In the genomic region with DNA sequence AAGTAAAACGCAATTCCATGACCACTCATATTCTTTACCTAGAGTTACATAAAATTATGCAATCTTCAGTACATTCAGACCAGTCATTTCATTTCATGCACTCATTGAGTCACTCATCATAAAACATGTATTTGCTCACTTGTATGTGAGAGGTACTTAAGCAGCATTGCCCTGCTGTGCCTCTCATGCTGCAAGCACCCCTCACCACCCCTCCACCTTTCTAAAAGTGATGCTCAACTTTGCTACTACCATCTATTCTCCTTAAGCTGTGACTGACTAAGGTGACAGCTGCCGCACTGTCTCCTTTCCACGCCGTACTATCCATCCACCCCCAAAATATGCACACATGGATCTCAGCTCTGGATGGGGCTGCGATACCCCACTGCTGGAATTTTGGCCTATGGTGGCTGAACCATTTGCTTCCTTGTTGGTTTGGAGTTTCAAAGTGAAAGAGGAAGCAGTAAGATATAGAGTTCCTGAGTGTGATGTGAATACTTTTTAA, we compare ENCODE assay signal across 8 cellular contexts. TPM values are rescaled to one million over a fixed set of nuclear protein-coding genes. Genes with fewer than 3 reads are reported as not detected.
A peak's percentile ranks its signal among the peaks of the same experiment; 100 is the strongest.
DNase-seq lines count a peak whose midpoint lies in the region; ATAC-seq and TF ChIP-seq lines count a peak whose summit lies in the region.

No MANE protein-coding gene starts in this region.

- CTCF ChIA-PET in activated CD4-positive, alpha-beta T cell treated with anti-CD3 and anti-CD28 coated beads, Interleukin-2, amount 10 ng/mL, durations not matched to agents 7 days and 5 days (lab: Charles Lee): interaction anchor here (1.0 to 5.9 kb wide), 10 partner anchors 9 to 236 kb away, joined by 3 to 82 read pairs (median 4); no protein-coding TSS in a partner anchor
- CTCF ChIA-PET in OCI-LY7 (lab: Charles Lee; ENCODE audit: unreplicated experiment): interaction anchor here (1.9 kb wide), 1 partner anchor 10 kb away, joined by 5 read pairs; no protein-coding TSS in a partner anchor

- TF ChIP-seq CTCF in OCI-LY7 (conservative IDR thresholded peaks at IDR 0.05; ENCODE audit: low read length): no peak

- no peaks in the 10 kb centered on the region for H3K9me2 ChIP-seq in OCI-LY7 (ENCODE audit: insufficient read depth, low read length)

- H3K27me3 Mint-ChIP-seq in activated CD4-positive, alpha-beta T cell treated with anti-CD3 and anti-CD28 coated beads, Interleukin-2, amount 10 ng/mL, durations not matched to agents 7 days and 5 days: no peaks in the 10 kb centered on the region
- H3K27me3 Mint-ChIP-seq in central memory CD8-positive, alpha-beta T cell: no peaks in the 10 kb centered on the region
- H3K27me3 Mint-ChIP-seq in stimulated activated memory B cell treated with anti-CD40 and anti-IgM and Interleukin-4, amounts not matched to agents 10 μg/mL and 1 μg/mL and 100 μg/mL, for 72 hours: no peaks in the 10 kb centered on the region

- peak overlapping the region; percentile 54 for H3K27ac ChIP-seq in OCI-LY7 (ENCODE audit: low read depth, low read length, poor library complexity, severe bottlenecking)

- H3K4me1 ChIP-seq in OCI-LY7 (ENCODE audit: insufficient read depth, low read length, poor library complexity, severe bottlenecking): peaks cover 86% of the 10 kb centered on the region

- peak overlapping the region; percentile 29 for H3K4me3 ChIP-seq in OCI-LY7 (ENCODE audit: low read depth, low read length, poor library complexity, severe bottlenecking)

- H3K9me3 Mint-ChIP-seq in activated CD4-positive, alpha-beta T cell treated with anti-CD3 and anti-CD28 coated beads, Interleukin-2, amount 10 ng/mL, durations not matched to agents 7 days and 5 days: no peaks in the 10 kb centered on the region
- no peaks in the 10 kb centered on the region for H3K9me3 Mint-ChIP-seq in central memory CD8-positive, alpha-beta T cell
- no peaks in the 10 kb centered on the region for H3K9me3 Mint-ChIP-seq in stimulated activated memory B cell treated with anti-CD40 and anti-IgM and Interleukin-4, amounts not matched to agents 10 μg/mL and 1 μg/mL and 100 μg/mL, for 72 hours

- peak overlapping the region; percentile 81 for H3K27ac Mint-ChIP-seq in activated CD4-positive, alpha-beta T cell treated with anti-CD3 and anti-CD28 coated beads, Interleukin-2, amount 10 ng/mL, durations not matched to agents 7 days and 5 days
- H3K27ac Mint-ChIP-seq in central memory CD8-positive, alpha-beta T cell (ENCODE audit: low read depth): peak overlapping the region; percentile 93
- H3K27ac Mint-ChIP-seq in stimulated activated memory B cell treated with anti-CD40 and anti-IgM and Interleukin-4, amounts not matched to agents 10 μg/mL and 1 μg/mL and 100 μg/mL, for 72 hours: no peak overlapping the region

- H3K79me2 ChIP-seq in OCI-LY7 (ENCODE audit: insufficient read depth, low read depth, low read length): peaks cover 80% of the 10 kb centered on the region

- no peaks in the 10 kb centered on the region for H3K9me3 ChIP-seq in OCI-LY7 (ENCODE audit: low read length)

- peaks cover 17% of the 10 kb centered on the region for H3K36me3 ChIP-seq in OCI-LY7 (ENCODE audit: insufficient read depth, low read length)

- H4K20me1 ChIP-seq in OCI-LY7 (ENCODE audit: insufficient read depth, low read length): no peaks in the 10 kb centered on the region

- intact Hi-C loops in OCI-LY7 (cut with micrococcal nuclease; ENCODE audit: unreplicated experiment): no loop called here

- H3K4me3 Mint-ChIP-seq in activated CD4-positive, alpha-beta T cell treated with anti-CD3 and anti-CD28 coated beads, Interleukin-2, amount 10 ng/mL, durations not matched to agents 7 days and 5 days: peak overlapping the region; percentile 44
- peak overlapping the region; percentile 75 for H3K4me3 Mint-ChIP-seq in central memory CD8-positive, alpha-beta T cell
- peak overlapping the region; percentile 71 for H3K4me3 Mint-ChIP-seq in stimulated activated memory B cell treated with anti-CD40 and anti-IgM and Interleukin-4, amounts not matched to agents 10 μg/mL and 1 μg/mL and 100 μg/mL, for 72 hours

- no TSS peak for BruUV-seq in OCI-LY7 (replicated peaks; lab: Mats Ljungman, UMichigan)

- POLR2A ChIA-PET in activated CD4-positive, alpha-beta T cell treated with anti-CD3 and anti-CD28 coated beads, Interleukin-2, amount 10 ng/mL, durations not matched to agents 7 days and 5 days (lab: Charles Lee): interaction anchor here (0.6 to 1.3 kb wide), 3 partner anchors 10 to 166 kb away, joined by 3 to 4 read pairs (median 3); no protein-coding TSS in a partner anchor
- POLR2A ChIA-PET in OCI-LY7 (lab: Charles Lee): interaction anchor here (0.5 to 3.4 kb wide), 15 partner anchors 8 to 165 kb away, joined by 3 to 18 read pairs (median 4); partner anchors contain the start of gene ARHGAP25

- H3K4me1 Mint-ChIP-seq in activated CD4-positive, alpha-beta T cell treated with anti-CD3 and anti-CD28 coated beads, Interleukin-2, amount 10 ng/mL, durations not matched to agents 7 days and 5 days: peaks cover 85% of the 10 kb centered on the region
- H3K4me1 Mint-ChIP-seq in central memory CD8-positive, alpha-beta T cell: peaks cover 81% of the 10 kb centered on the region
- peaks cover 84% of the 10 kb centered on the region for H3K4me1 Mint-ChIP-seq in stimulated activated memory B cell treated with anti-CD40 and anti-IgM and Interleukin-4, amounts not matched to agents 10 μg/mL and 1 μg/mL and 100 μg/mL, for 72 hours

- H3K4me2 ChIP-seq in OCI-LY7 (ENCODE audit: low read length): peak overlapping the region; percentile 94

- H3K36me3 Mint-ChIP-seq in activated CD4-positive, alpha-beta T cell treated with anti-CD3 and anti-CD28 coated beads, Interleukin-2, amount 10 ng/mL, durations not matched to agents 7 days and 5 days (ENCODE audit: low read depth): peaks cover 82% of the 10 kb centered on the region
- H3K36me3 Mint-ChIP-seq in central memory CD8-positive, alpha-beta T cell (ENCODE audit: insufficient read depth): peaks cover 38% of the 10 kb centered on the region
- peaks cover 49% of the 10 kb centered on the region for H3K36me3 Mint-ChIP-seq in stimulated activated memory B cell treated with anti-CD40 and anti-IgM and Interleukin-4, amounts not matched to agents 10 μg/mL and 1 μg/mL and 100 μg/mL, for 72 hours

- DNase-seq in activated CD4-positive, alpha-beta T cell treated with anti-CD3 and anti-CD28 coated beads, Interleukin-2, amount 10 ng/mL, durations not matched to agents 7 days and 5 days: peak; percentile 5
- no peak for DNase-seq in activated CD4-positive, alpha-beta T cell treated with anti-CD3 and anti-CD28 coated beads for 1 hour
- DNase-seq in OCI-LY7 (ENCODE audit: low spot score): no peak
- no peak for DNase-seq in central memory CD8-positive, alpha-beta T cell (ENCODE audit: low spot score in 2 of 2)
- no peak for DNase-seq in NCI-H2227 (lab: John Stamatoyannopoulos, UW; ENCODE audit: unreplicated experiment)

- H2AFZ ChIP-seq in OCI-LY7 (ENCODE audit: low read length): no peak overlapping the region

- ATAC-seq in central memory CD8-positive, alpha-beta T cell (replicated peaks; ENCODE audit: extremely low read depth, poor library complexity, severe bottlenecking): no peak
- ATAC-seq in stimulated activated memory B cell treated with anti-CD40 and anti-IgM and Interleukin-4, amounts not matched to agents 10 μg/mL and 1 μg/mL and 100 μg/mL, for 72 hours: no peak
- ATAC-seq in HG03039 (IDR thresholded peaks at IDR 0.05; ENCODE audit: unreplicated experiment) (no peak), GM21825 (IDR thresholded peaks at IDR 0.05; ENCODE audit: unreplicated experiment) (no peak)

RNA-seq across cellular contexts. Expression of gene ARHGAP25, which starts 7.2 kb away (rescaled TPM):
- 10 to 100 TPM; 94.9 to 97.8 TPM for total RNA-seq in activated CD4-positive, alpha-beta T cell treated with anti-CD3 and anti-CD28 coated beads, Interleukin-2, amount 10 ng/mL, durations not matched to agents 7 days and 5 days
- total RNA-seq in OCI-LY7 (2014; rRNA removed; shearing (Covaris generic)): 18.6 and 22.3 TPM in 2 replicates
- 37.7 and 43.8 TPM in 2 replicates for total RNA-seq in OCI-LY7 (2022)
